1 cellular context compared by ENCODE assay signal in genomic region chr6:26193467-26194328, GRCh38.
A peak's percentile ranks its signal among the peaks of the same experiment; 100 is the strongest.
TF ChIP-seq lines count a peak whose summit lies in the region.

No MANE protein-coding gene starts in this region.

TF ChIP-seq in K562, 482 proteins besides CTCF, POLR2A, EP300 and RAD21 (continued from another document and continues in another):
- TF ChIP-seq ZBTB12 (CRISPR knock-in tag; IDR thresholded peaks at IDR 0.05) (no peak), ZFP30 (CRISPR knock-in tag; IDR thresholded peaks at IDR 0.05; ENCODE audit: borderline replicate concordance) (peak; percentile 44; the same call in 1 of the 2 replicates), TAF15 (IDR thresholded peaks at IDR 0.05; ENCODE audit: low read depth, low read length) (no peak), KLF1 (tag; IDR thresholded peaks at IDR 0.05) (no peak), CBFB (CRISPR knock-in tag; IDR thresholded peaks at IDR 0.05) (no peak), NUFIP1 (IDR thresholded peaks at IDR 0.05; ENCODE audit: partially characterized antibody) (peak; percentile 76), SAP30 (IDR thresholded peaks at IDR 0.05; ENCODE audit: borderline replicate concordance, insufficient read depth, low read depth, low read length, poor library complexity, severe bottlenecking) (no peak), LEF1 (IDR thresholded peaks at IDR 0.05) (no peak), FOXK1 (CRISPR knock-in tag; IDR thresholded peaks at IDR 0.05; ENCODE audit: borderline replicate concordance) (no peak), EWSR1 (IDR thresholded peaks at IDR 0.05; ENCODE audit: borderline replicate concordance, low read depth, partially characterized antibody) (no peak), ZNF518B (CRISPR knock-in tag; IDR thresholded peaks at IDR 0.05) (no peak), CEBPG (CRISPR knock-in tag; IDR thresholded peaks at IDR 0.05) (no peak), CEBPG (tag; conservative IDR thresholded peaks at IDR 0.05 in 1 of 2, IDR thresholded peaks at IDR 0.05 in 1 of 2) (no peak), TRIM28 (IDR thresholded peaks at IDR 0.05) (no peak), HMG20A (CRISPR knock-in tag; conservative IDR thresholded peaks at IDR 0.05) (no peak), ZKSCAN8 (CRISPR knock-in tag; IDR thresholded peaks at IDR 0.05) (no peak), RBM15 (IDR thresholded peaks at IDR 0.05; ENCODE audit: insufficient read depth, low read length) (no peak), KDM5B (IDR thresholded peaks at IDR 0.05; ENCODE audit: insufficient replicate concordance, low read depth, low read length) (no peak), FOXA3 (CRISPR knock-in tag; conservative IDR thresholded peaks at IDR 0.05 in 1 of 2, IDR thresholded peaks at IDR 0.05 in 1 of 2) (no peak; a peak in 1 of 4 replicates), FOXM1 (IDR thresholded peaks at IDR 0.05; ENCODE audit: low read depth) (no peak), FOXM1 (CRISPR knock-in tag; IDR thresholded peaks at IDR 0.05; ENCODE audit: low read depth) (no peak), FOXA1 (IDR thresholded peaks at IDR 0.05; ENCODE audit: borderline replicate concordance) (no peak), ZKSCAN1 (IDR thresholded peaks at IDR 0.05; ENCODE audit: low read depth, low read length) (no peak), MYC (IDR thresholded peaks at IDR 0.05; ENCODE audit: low read depth, low read length) (no peak), MYC (CRISPR knock-in tag; IDR thresholded peaks at IDR 0.05; ENCODE audit: borderline replicate concordance, low read depth) (no peak), IFI16 (CRISPR knock-in tag; IDR thresholded peaks at IDR 0.05) (no peak), TAF9B (IDR thresholded peaks at IDR 0.05; ENCODE audit: partially characterized antibody) (no peak), THRAP3 (IDR thresholded peaks at IDR 0.05; ENCODE audit: borderline replicate concordance) (no peak; the same call in 1 of the 2 replicates), MIER1 (IDR thresholded peaks at IDR 0.05; ENCODE audit: low read depth) (no peak), CBX8 (IDR thresholded peaks at IDR 0.05; ENCODE audit: borderline replicate concordance, extremely low read depth, low read depth, low read length, poor library complexity, severe bottlenecking) (no peak), ZNF263 (CRISPR knock-in tag; IDR thresholded peaks at IDR 0.05; ENCODE audit: borderline replicate concordance) (no peak), POLR2AphosphoS5 (IDR thresholded peaks at IDR 0.05; ENCODE audit: control insufficient read depth, insufficient read depth, low read depth, low read length) (peak; percentile 77), ZBTB7A (IDR thresholded peaks at IDR 0.05; ENCODE audit: borderline replicate concordance, control insufficient read depth, low read depth, low read length) (no peak), GABPB1 (CRISPR knock-in tag; IDR thresholded peaks at IDR 0.05) (no peak), MEF2D (tag; conservative IDR thresholded peaks at IDR 0.05; ENCODE audit: low read depth) (no peak), MITF (IDR thresholded peaks at IDR 0.05) (no peak), SIN3A (IDR thresholded peaks at IDR 0.05; ENCODE audit: borderline replicate concordance in 2 of 2, control insufficient read depth in 1 of 2, low read depth in 2 of 2, low read length in 2 of 2) (peak in 1 of 2 experiments; percentile 29; a peak in 1 of 4 replicates), RCOR1 (IDR thresholded peaks at IDR 0.05; ENCODE audit: borderline replicate concordance in 1 of 2, low read depth in 2 of 2, low read length in 2 of 2) (no peak), ZNF785 (CRISPR knock-in tag; IDR thresholded peaks at IDR 0.05) (no peak), HNRNPH1 (optimal IDR thresholded peaks at IDR 0.05; ENCODE audit: low read depth, low read length) (no peak), ZNF431 (CRISPR knock-in tag; IDR thresholded peaks at IDR 0.05) (no peak), RFX5 (IDR thresholded peaks at IDR 0.05; ENCODE audit: low read depth, low read length) (no peak), TBP (optimal IDR thresholded peaks at IDR 0.05; ENCODE audit: low read depth, low read length) (no peak), FUS (optimal IDR thresholded peaks at IDR 0.05; ENCODE audit: low read depth, low read length) (peak; percentile 32), ZNF133 (CRISPR knock-in tag; IDR thresholded peaks at IDR 0.05) (no peak), NFYB (IDR thresholded peaks at IDR 0.05; ENCODE audit: extremely low read depth, insufficient read length) (no peak), SMARCA4 (IDR thresholded peaks at IDR 0.05) (peak; percentile 14; the same call in 1 of the 2 replicates), RUNX1 (IDR thresholded peaks at IDR 0.05; ENCODE audit: low read depth) (no peak), SNAPC5 (CRISPR knock-in tag; IDR thresholded peaks at IDR 0.05) (no peak)
- TF ChIP-seq, protein P1, sequence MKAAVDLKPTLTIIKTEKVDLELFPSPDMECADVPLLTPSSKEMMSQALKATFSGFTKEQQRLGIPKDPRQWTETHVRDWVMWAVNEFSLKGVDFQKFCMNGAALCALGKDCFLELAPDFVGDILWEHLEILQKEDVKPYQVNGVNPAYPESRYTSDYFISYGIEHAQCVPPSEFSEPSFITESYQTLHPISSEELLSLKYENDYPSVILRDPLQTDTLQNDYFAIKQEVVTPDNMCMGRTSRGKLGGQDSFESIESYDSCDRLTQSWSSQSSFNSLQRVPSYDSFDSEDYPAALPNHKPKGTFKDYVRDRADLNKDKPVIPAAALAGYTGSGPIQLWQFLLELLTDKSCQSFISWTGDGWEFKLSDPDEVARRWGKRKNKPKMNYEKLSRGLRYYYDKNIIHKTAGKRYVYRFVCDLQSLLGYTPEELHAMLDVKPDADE (conservative IDR thresholded peaks at IDR 0.05; ENCODE audit: control insufficient read depth, low read depth, low read length): no peak
- TF ChIP-seq, protein P2, sequence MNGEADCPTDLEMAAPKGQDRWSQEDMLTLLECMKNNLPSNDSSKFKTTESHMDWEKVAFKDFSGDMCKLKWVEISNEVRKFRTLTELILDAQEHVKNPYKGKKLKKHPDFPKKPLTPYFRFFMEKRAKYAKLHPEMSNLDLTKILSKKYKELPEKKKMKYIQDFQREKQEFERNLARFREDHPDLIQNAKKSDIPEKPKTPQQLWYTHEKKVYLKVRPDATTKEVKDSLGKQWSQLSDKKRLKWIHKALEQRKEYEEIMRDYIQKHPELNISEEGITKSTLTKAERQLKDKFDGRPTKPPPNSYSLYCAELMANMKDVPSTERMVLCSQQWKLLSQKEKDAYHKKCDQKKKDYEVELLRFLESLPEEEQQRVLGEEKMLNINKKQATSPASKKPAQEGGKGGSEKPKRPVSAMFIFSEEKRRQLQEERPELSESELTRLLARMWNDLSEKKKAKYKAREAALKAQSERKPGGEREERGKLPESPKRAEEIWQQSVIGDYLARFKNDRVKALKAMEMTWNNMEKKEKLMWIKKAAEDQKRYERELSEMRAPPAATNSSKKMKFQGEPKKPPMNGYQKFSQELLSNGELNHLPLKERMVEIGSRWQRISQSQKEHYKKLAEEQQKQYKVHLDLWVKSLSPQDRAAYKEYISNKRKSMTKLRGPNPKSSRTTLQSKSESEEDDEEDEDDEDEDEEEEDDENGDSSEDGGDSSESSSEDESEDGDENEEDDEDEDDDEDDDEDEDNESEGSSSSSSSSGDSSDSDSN (IDR thresholded peaks at IDR 0.05; ENCODE audit: borderline replicate concordance in 1 of 2, low read depth in 2 of 2, low read length in 2 of 2): no peak
- TF ChIP-seq, protein P3, sequence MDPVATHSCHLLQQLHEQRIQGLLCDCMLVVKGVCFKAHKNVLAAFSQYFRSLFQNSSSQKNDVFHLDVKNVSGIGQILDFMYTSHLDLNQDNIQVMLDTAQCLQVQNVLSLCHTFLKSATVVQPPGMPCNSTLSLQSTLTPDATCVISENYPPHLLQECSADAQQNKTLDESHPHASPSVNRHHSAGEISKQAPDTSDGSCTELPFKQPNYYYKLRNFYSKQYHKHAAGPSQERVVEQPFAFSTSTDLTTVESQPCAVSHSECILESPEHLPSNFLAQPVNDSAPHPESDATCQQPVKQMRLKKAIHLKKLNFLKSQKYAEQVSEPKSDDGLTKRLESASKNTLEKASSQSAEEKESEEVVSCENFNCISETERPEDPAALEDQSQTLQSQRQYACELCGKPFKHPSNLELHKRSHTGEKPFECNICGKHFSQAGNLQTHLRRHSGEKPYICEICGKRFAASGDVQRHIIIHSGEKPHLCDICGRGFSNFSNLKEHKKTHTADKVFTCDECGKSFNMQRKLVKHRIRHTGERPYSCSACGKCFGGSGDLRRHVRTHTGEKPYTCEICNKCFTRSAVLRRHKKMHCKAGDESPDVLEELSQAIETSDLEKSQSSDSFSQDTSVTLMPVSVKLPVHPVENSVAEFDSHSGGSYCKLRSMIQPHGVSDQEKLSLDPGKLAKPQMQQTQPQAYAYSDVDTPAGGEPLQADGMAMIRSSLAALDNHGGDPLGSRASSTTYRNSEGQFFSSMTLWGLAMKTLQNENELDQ (CRISPR knock-in tag; IDR thresholded peaks at IDR 0.05; ENCODE audit: borderline replicate concordance): no peak
- TF ChIP-seq, protein P4, sequence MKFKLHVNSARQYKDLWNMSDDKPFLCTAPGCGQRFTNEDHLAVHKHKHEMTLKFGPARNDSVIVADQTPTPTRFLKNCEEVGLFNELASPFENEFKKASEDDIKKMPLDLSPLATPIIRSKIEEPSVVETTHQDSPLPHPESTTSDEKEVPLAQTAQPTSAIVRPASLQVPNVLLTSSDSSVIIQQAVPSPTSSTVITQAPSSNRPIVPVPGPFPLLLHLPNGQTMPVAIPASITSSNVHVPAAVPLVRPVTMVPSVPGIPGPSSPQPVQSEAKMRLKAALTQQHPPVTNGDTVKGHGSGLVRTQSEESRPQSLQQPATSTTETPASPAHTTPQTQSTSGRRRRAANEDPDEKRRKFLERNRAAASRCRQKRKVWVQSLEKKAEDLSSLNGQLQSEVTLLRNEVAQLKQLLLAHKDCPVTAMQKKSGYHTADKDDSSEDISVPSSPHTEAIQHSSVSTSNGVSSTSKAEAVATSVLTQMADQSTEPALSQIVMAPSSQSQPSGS (CRISPR knock-in tag; IDR thresholded peaks at IDR 0.05): no peak
- TF ChIP-seq, protein P5, sequence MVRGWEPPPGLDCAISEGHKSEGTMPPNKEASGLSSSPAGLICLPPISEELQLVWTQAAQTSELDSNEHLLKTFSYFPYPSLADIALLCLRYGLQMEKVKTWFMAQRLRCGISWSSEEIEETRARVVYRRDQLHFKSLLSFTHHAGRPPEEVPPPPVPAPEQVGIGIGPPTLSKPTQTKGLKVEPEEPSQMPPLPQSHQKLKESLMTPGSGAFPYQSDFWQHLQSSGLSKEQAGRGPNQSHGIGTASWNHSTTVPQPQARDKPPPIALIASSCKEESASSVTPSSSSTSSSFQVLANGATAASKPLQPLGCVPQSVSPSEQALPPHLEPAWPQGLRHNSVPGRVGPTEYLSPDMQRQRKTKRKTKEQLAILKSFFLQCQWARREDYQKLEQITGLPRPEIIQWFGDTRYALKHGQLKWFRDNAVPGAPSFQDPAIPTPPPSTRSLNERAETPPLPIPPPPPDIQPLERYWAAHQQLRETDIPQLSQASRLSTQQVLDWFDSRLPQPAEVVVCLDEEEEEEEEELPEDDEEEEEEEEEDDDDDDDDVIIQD (CRISPR knock-in tag; IDR thresholded peaks at IDR 0.05): no peak
